Comparison of ENCODE assay signal across 35 cellular contexts in the genomic region with DNA sequence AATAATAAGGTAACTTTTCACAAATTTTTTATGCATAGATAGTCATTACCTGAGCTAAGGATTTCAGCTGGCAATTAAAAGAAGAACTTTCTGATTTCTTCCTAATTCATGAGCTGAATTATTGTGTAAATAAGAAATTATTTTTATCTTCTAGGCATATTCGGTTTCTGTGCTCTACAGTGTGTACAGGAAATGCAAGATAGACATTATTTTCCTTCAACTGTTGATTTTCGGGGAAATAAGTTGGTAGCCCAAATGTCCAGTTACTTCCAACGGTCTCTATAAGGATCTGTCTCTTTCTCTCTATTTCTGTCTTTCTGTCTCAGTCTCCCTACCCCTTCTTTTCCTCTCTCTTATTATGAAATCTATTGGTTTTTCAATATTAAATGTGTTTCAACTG.
"Had no signal": no experiment of that assay in that cellular context is flagged by ENCODE, and none has a peak within 500 bp of the region (broad histone marks: within the 10 kb centered on the region; RNA-seq: fewer than 3 reads in every experiment).

No MANE protein-coding gene starts in this region.

- H3K9me3 ChIP-seq: MG63 had no signal

- DNase-seq: Karpas-422, Kasumi-1, MG63, MM.1S, MV-4-11, NCI-H1048, NCI-H1092, NCI-H1092 treated with DMSO at 0.1 percent for 48 hours, NCI-H1105, NCI-H1105 treated with DMSO at 0.1 percent for 48 hours, NCI-H1417, NCI-H1417 treated with DMSO at 0.1 percent for 48 hours, NCI-H1436, NCI-H1436 treated with DMSO at 0.1 percent for 48 hours, NCI-H146, NCI-H1694, NCI-H1694 treated with DMSO at 0.1 percent for 48 hours, NCI-H187, NCI-H187 treated with DMSO at 0.1 percent for 48 hours, NCI-H2029, NCI-H2029 treated with DMSO at 0.1 percent for 48 hours, NCI-H2081, NCI-H2081 treated with DMSO at 0.1 percent for 48 hours, NCI-H2107, NCI-H2171, NCI-H2171 treated with DMSO at 0.1 percent for 48 hours, NCI-H2227 treated with DMSO at 0.1 percent for 48 hours, NCI-H226, NCI-H345, NCI-H446, NCI-H446 treated with DMSO at 0.1 percent for 48 hours, NCI-H510A, NCI-H510A treated with DMSO at 0.1 percent for 48 hours, NCI-H524, NCI-H524 treated with DMSO at 0.1 percent for 48 hours had no signal

- H3K27me3 ChIP-seq: MG63 had no signal

- H3K36me3 ChIP-seq: MG63 had no signal

- H3K4me3 ChIP-seq: MG63 had no signal
